9 cellular contexts compared by ENCODE assay signal in the genomic region with DNA sequence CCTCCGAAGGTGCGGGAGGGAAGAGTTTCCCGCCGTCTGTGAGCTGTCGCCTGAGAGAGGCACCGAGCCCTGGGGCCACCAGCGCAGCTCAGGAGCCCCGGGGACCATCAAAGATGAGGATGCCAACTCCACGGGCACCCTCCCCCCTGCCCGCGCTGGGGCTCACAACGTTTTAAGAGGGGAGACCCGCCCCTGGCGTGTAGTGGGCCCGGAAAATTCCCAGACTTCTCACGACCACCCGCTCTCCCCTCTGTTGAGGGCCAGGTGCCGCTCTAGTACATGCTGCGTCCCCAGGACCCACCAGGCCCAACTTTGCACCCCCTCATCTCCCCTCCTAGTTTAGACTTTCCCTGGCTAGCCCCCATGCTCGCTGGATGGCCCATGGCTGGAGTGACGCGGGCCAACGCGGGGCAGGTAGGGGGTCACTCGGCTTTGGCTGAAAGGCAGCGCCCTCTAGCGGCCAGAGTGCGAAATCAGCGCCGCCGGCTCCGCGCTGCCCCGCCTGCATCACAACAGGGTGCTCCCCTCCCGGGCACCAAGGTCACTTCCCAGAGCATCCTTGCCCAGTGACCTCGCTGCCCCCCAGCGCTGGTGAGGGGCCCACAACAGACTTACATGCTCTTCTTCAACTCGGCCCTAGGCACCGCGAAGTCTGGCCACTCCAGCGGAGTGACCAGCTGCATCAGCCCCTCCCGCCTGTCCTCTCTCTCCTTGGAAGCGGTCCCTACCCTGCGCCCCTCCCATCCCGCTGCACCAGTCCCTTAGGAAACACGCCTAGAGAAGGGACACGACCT. TPM values are rescaled to one million over a fixed set of nuclear protein-coding genes. Genes with fewer than 3 reads are reported as not detected.
A peak's percentile ranks its signal among the peaks of the same experiment; 100 is the strongest.
DNase-seq lines count a peak whose midpoint lies in the region; ATAC-seq lines count a peak whose summit lies in the region.
"Had no signal": no experiment of that assay in that cellular context is flagged by ENCODE, and none has a peak within 500 bp of the region (broad histone marks: within the 10 kb centered on the region; RNA-seq: fewer than 3 reads in every experiment).

No MANE protein-coding gene starts in this region.

- intact Hi-C loops in sciatic nerve (cut with DNase I) = no loop called here

- DNase-seq in C1 segment of cervical spinal cord (lab: John Stamatoyannopoulos, UW) = peak in 13 of 14 donors; percentile 7 to 73 (median 50)
- peak; percentile 75 for DNase-seq in LoVo (ENCODE audit: low spot score)
- peak; percentile 51 to 66 (median 55) for DNase-seq in T-helper 2 cell
- DNase-seq in anterior cingulate cortex (lab: John Stamatoyannopoulos, UW) = peak in 51 of 58 donors; percentile 2 to 79 (median 33)
- peak; percentile 23 to 64 for DNase-seq in hippocampal formation (lab: John Stamatoyannopoulos, UW)
- peak; percentile 85 for DNase-seq in sciatic nerve (ENCODE audit: low spot score)

- ATAC-seq in GM19438 (IDR thresholded peaks at IDR 0.05; ENCODE audit: low read depth, unreplicated experiment) (peak; percentile 78), sciatic nerve (peak; percentile 96), HG02884 (IDR thresholded peaks at IDR 0.05; ENCODE audit: unreplicated experiment) (no peak)

RNA-seq across cellular contexts. Expression of a gene that starts 1.8 kb away (rescaled TPM):
- 0.45 TPM for total RNA-seq in sciatic nerve
- total RNA-seq: T-helper 2 cell treated with Interferon-gamma antibody and Interleukin-4, amounts not matched to agents 100 ng/mL and 5 ng/mL, for 36 hours had no signal

RNA-seq across cellular contexts. Expression of a gene that starts 13.9 kb away (rescaled TPM):
- total RNA-seq in sciatic nerve = 0.58 TPM

Comparison
In these comparisons a context has a peak if more than half of its experiments do, and no peak if none do; other contexts are left out.
1. DNase-seq: peak in every context shown above with its lines; median percentile 85 in sciatic nerve; 75 in LoVo; 55 in T-helper 2 cell; 50 in C1 segment of cervical spinal cord; 44 in hippocampal formation; 33 in anterior cingulate cortex.